16 cellular contexts compared by ENCODE assay signal in the genomic region with DNA sequence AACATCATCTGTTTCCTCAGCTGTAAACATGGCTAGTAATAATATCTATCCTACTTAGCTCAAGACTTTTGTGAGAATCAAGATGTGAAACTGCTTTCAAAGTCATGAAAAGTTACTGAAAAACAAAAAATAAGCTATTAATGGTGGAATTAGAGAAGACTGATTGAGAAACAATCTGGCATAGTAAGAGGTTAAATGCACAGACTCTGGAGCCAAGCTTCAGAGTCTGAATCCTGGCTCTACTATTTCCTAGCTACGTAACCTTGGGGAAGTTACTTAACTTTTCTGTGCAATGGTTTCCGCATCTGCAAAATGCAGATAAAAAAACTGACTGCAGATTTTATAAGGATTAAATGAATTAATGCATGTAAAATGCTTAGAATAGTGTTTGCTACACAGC. TPM values are rescaled to one million over a fixed set of nuclear protein-coding genes. Genes with fewer than 3 reads are reported as not detected.
DNase-seq lines count a peak whose midpoint lies in the region; ATAC-seq, FAIRE-seq and TF ChIP-seq lines count a peak whose summit lies in the region.
"Had no signal": no experiment of that assay in that cellular context is flagged by ENCODE, and none has a peak within 500 bp of the region (broad histone marks: within the 10 kb centered on the region; RNA-seq: fewer than 3 reads in every experiment).

No MANE protein-coding gene starts in this region.

- intact Hi-C loops in left lung (cut with DNase I), result no loop called here

- no peak overlapping the region for H2AFZ ChIP-seq in smooth muscle cell (ENCODE audit: low read depth)

- 86% methylated on average over 2 of the region's 2 CpGs for WGBS in smooth muscle cell (ENCODE audit: low lambda C conversion rate)

- peaks cover 52% of the 10 kb centered on the region for H3K36me3 ChIP-seq in adipocyte (ENCODE audit: control insufficient read depth, insufficient read depth, low read length, severe bottlenecking)
- H3K36me3 ChIP-seq in left lung, result peaks cover 0 to 32% of the 10 kb centered on the region in 2 donors
- peaks cover 28% of the 10 kb centered on the region for H3K36me3 ChIP-seq in smooth muscle cell (ENCODE audit: low read depth)

- H3K9ac ChIP-seq in adipocyte (ENCODE audit: low read length), result peak overlapping the region; percentile 10
- peak overlapping the region; percentile 3 for H3K9ac ChIP-seq in smooth muscle cell (ENCODE audit: low read depth)

- ATAC-seq in left lung, result peak; percentile 45
- ATAC-seq: effector memory CD8-positive, alpha-beta T cell had no signal

- no peak for DNase-seq in H54 (ENCODE audit: insufficient read length, low spot score)
- DNase-seq in adipocyte (ENCODE audit: low read depth), result peak; percentile 31
- no peak for DNase-seq in left lung
- DNase-seq in smooth muscle cell (lab: John Stamatoyannopoulos, UW; ENCODE audit: unreplicated experiment), result no peak
- no peak for DNase-seq in iPS-NIHi11 (ENCODE audit: low spot score)
- DNase-seq in germinal center (ENCODE audit: low spot score), result no peak
- DNase-seq in foreskin fibroblast, result no peak
- no peak for DNase-seq in NCI-H1930 (lab: John Stamatoyannopoulos, UW)
- DNase-seq: activated CD4-positive, alpha-beta T cell treated with anti-CD3 and anti-CD28 coated beads, Interleukin-2, amount 50 U/mL, for 48 hours; activated effector memory CD4-positive, alpha-beta T cell treated with Interleukin-2 at 50 U/mL for 16 hours; Caco-2; effector memory CD8-positive, alpha-beta T cell; hypothalamus; Karpas-422; mesendoderm; Peyer's patch had no signal

- no peaks in the 10 kb centered on the region for H3F3A ChIP-seq in smooth muscle cell (ENCODE audit: low read depth)

- TF ChIP-seq CTCF in left lung (IDR thresholded peaks at IDR 0.05) (no peak), smooth muscle cell (IDR thresholded peaks at IDR 0.05; ENCODE audit: borderline replicate concordance, insufficient read depth, poor library complexity, severe bottlenecking) (no peak), foreskin fibroblast (IDR thresholded peaks at IDR 0.05; ENCODE audit: low read depth, low read length) (no peak)

- H3K9me3 ChIP-seq in adipocyte (ENCODE audit: control insufficient read depth, low read length) (no peaks in the 10 kb centered on the region), left lung (no peaks in the 10 kb centered on the region), smooth muscle cell (replicated peaks; ENCODE audit: low read depth) (no peaks in the 10 kb centered on the region)
- H3K9me3 ChIP-seq: Caco-2, Peyer's patch had no signal

- H3K79me2 ChIP-seq in smooth muscle cell (ENCODE audit: low read depth), result no peaks in the 10 kb centered on the region

- no peaks in the 10 kb centered on the region for H3K27me3 ChIP-seq in adipocyte (replicated peaks; ENCODE audit: control insufficient read depth, insufficient read depth, low read length)
- no peaks in the 10 kb centered on the region for H3K27me3 ChIP-seq in left lung
- no peaks in the 10 kb centered on the region for H3K27me3 ChIP-seq in smooth muscle cell (ENCODE audit: low read depth)
- H3K27me3 ChIP-seq: Peyer's patch had no signal

- H3K4me3 ChIP-seq in adipocyte (ENCODE audit: low read length) (no peak overlapping the region), left lung (no peak overlapping the region), smooth muscle cell (no peak overlapping the region), foreskin fibroblast (ENCODE audit: low read depth in 1 of 2, low read length in 2 of 2) (no peak overlapping the region)
- H3K4me3 ChIP-seq: Peyer's patch had no signal

- peak; percentile 36 for FAIRE-seq in H54 (lab: Jason Lieb, UNC)

- peaks cover 13% of the 10 kb centered on the region for H4K20me1 ChIP-seq in smooth muscle cell (ENCODE audit: low read depth)

- TF ChIP-seq POLR2A in H54 (IDR thresholded peaks at IDR 0.05; ENCODE audit: low read depth, low read length), result no peak

- H3K4me2 ChIP-seq in smooth muscle cell, result no peak overlapping the region

- H3K4me1 ChIP-seq in adipocyte (ENCODE audit: control insufficient read depth, insufficient read depth, low read length), result peaks cover 19% of the 10 kb centered on the region
- peaks cover 40 to 69% of the 10 kb centered on the region in 2 donors for H3K4me1 ChIP-seq in left lung
- H3K4me1 ChIP-seq in smooth muscle cell (ENCODE audit: low read depth), result no peaks in the 10 kb centered on the region
- H3K4me1 ChIP-seq: Caco-2 had no signal

- H3K27ac ChIP-seq in left lung, result peak overlapping the region; percentile 69 to 85
- no peak overlapping the region for H3K27ac ChIP-seq in smooth muscle cell (ENCODE audit: low read depth)

RNA-seq across cellular contexts. Expression of a gene that starts 28.8 kb away (rescaled TPM):
- total RNA-seq in left lung (10 to 100 TPM; 52.6 to 60.3 TPM), smooth muscle cell (34.6 and 44.2 TPM in 2 replicates)
- 25.6 and 36.0 TPM in 2 replicates for polyA plus RNA-seq in smooth muscle cell
